11 cellular contexts compared by ENCODE assay signal in the genomic region with DNA sequence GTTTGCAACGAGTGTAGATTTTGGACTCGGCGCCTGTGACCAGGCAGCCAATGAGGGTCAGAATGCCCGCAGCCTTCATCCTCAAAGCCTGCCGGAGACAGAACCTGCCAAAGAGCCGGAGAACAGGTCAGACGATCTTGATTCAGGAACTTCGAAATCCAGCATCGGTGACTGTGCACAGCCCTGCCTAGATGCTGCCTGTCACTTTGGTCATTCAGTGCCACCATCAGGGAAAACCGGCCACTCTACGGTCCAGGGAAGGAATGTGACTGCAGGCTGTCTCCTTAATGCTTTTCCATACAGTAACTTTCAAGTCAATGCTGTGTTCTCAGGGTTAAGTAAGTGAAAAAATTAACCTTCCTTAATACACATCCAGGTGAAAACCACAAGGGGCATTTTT. TPM values are rescaled to one million over a fixed set of nuclear protein-coding genes. Genes with fewer than 3 reads are reported as not detected.
"Had no signal": no experiment of that assay in that cellular context is flagged by ENCODE, and none has a peak within 500 bp of the region (broad histone marks: within the 10 kb centered on the region; RNA-seq: fewer than 3 reads in every experiment).

No MANE protein-coding gene starts in this region.

RNA-seq across cellular contexts. Expression of a gene that starts 2.7 kb away (rescaled TPM):
- total RNA-seq: activated B cell treated with CpG ODN at 0.5 μM for 24 hours; activated CD4-positive, alpha-beta memory T cell treated with anti-CD3 and anti-CD28 coated beads for 36 hours; activated CD4-positive, alpha-beta T cell treated with anti-CD3 and anti-CD28 coated beads, Interleukin-2, amount 10 ng/mL, durations not matched to agents 24 days and 14 days; activated CD8-positive, alpha-beta memory T cell treated with anti-CD3 and anti-CD28 coated beads for 36 hours; activated CD8-positive, alpha-beta T cell treated with anti-CD3 and anti-CD28 coated beads for 36 hours; activated naive CD8-positive, alpha-beta T cell treated with anti-CD3 and anti-CD28 coated beads, Interleukin-2, amount 10 ng/mL, durations not matched to agents 7 days and 5 days; activated T-helper 2 cell treated with anti-CD3 and anti-CD28 coated beads, Interferon-gamma antibody, Interleukin-2, Interleukin-4, amounts not matched to agents 10 μg/mL and 5 μg/mL and 100 μg/mL, durations not matched to agents 14 hours and 24 hours and 36 hours; ascending aorta; bronchial epithelial cell; cardiac muscle cell had no signal
- polyA plus RNA-seq: adipose tissue, cardiac muscle cell had no signal
